In genomic region chr5:160199410-160199911, GRCh38 we compare ENCODE assay signal across 1 cellular context.
TF ChIP-seq lines count a peak whose summit lies in the region.

No MANE protein-coding gene starts in this region.

TF ChIP-seq in K562, 482 proteins besides CTCF, POLR2A, EP300 and RAD21 (continued from another document):
- 0 out of 2 replicates have a peak, but pooled peaks have one; percentile 52 for TF ChIP-seq ZNF740 (CRISPR knock-in tag; IDR thresholded peaks at IDR 0.05)
- TF ChIP-seq ZNF740 (tag; IDR thresholded peaks at IDR 0.05) = no peak
- no peak for TF ChIP-seq RBM15 (IDR thresholded peaks at IDR 0.05; ENCODE audit: insufficient read depth, low read length)
- TF ChIP-seq TAF7 (tag; IDR thresholded peaks at IDR 0.05) = no peak
- peak; percentile 47 for TF ChIP-seq FIP1L1 (IDR thresholded peaks at IDR 0.05; ENCODE audit: low read depth, low read length, poor library complexity, severe bottlenecking)
- TF ChIP-seq RBM14 (IDR thresholded peaks at IDR 0.05; ENCODE audit: borderline replicate concordance, insufficient read depth, low read depth, low read length) = no peak
- no peak for TF ChIP-seq OTX1 (CRISPR knock-in tag; IDR thresholded peaks at IDR 0.05)
- TF ChIP-seq ZNF778 (CRISPR knock-in tag; IDR thresholded peaks at IDR 0.05) = no peak
- TF ChIP-seq DNMT1 (IDR thresholded peaks at IDR 0.05) = no peak
- TF ChIP-seq HMG20B (CRISPR knock-in tag; IDR thresholded peaks at IDR 0.05) = no peak
- no peak for TF ChIP-seq ZNF134 (CRISPR knock-in tag; conservative IDR thresholded peaks at IDR 0.05)
- no peak for TF ChIP-seq POLR3A (IDR thresholded peaks at IDR 0.05; ENCODE audit: borderline replicate concordance, extremely low read depth, insufficient read depth, insufficient read length)
- no peak for TF ChIP-seq IRF1 (CRISPR knock-in tag; IDR thresholded peaks at IDR 0.05; ENCODE audit: borderline replicate concordance)
- TF ChIP-seq CUX1 (CRISPR knock-in tag; IDR thresholded peaks at IDR 0.05) = no peak
- TF ChIP-seq BCLAF1 (IDR thresholded peaks at IDR 0.05; ENCODE audit: borderline replicate concordance in 1 of 2, control insufficient read depth in 1 of 2, low read depth in 2 of 2, low read length in 1 of 2) = no peak
